In the genomic region with DNA sequence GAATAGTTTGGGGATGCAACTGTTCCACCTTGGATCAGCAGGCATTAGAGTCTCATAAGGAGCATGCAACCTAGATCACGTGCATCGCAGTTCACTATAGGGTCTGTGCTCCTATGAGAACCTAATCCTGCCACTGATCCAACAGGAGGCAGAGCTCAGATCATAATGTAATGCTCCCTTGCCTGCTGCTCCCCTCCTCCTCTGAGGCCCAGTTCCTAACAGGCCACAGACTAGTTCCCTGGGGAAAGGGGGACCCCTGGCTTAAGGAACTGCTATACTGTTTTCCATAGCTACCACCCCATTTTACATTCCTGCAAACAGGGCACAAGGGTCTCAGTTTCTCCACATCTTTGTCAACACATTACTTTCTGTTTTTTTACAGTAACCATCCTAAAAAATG, we compare ENCODE assay signal across 1 cellular context.
TF ChIP-seq lines count a peak whose summit lies in the region.

No MANE protein-coding gene starts in this region.

TF ChIP-seq in WTC11, 78 proteins besides CTCF, POLR2A, EP300 and RAD21 (continued from another document):
- TF ChIP-seq IRF1 (CRISPR knock-in tag; IDR thresholded peaks at IDR 0.05) (no peak), TCF7 (CRISPR knock-in tag; IDR thresholded peaks at IDR 0.05; ENCODE audit: low read depth) (no peak)
- TF ChIP-seq, protein P1, sequence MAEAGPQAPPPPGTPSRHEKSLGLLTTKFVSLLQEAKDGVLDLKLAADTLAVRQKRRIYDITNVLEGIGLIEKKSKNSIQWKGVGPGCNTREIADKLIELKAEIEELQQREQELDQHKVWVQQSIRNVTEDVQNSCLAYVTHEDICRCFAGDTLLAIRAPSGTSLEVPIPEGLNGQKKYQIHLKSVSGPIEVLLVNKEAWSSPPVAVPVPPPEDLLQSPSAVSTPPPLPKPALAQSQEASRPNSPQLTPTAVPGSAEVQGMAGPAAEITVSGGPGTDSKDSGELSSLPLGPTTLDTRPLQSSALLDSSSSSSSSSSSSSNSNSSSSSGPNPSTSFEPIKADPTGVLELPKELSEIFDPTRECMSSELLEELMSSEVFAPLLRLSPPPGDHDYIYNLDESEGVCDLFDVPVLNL (CRISPR knock-in tag; IDR thresholded peaks at IDR 0.05; ENCODE audit: borderline replicate concordance, low read depth), result no peak
